8 cellular contexts compared by ENCODE assay signal in genomic region chr6:15662246-15663056, GRCh38. TPM values are rescaled to one million over a fixed set of nuclear protein-coding genes. Genes with fewer than 3 reads are reported as not detected.
DNase-seq lines count a peak whose midpoint lies in the region; ATAC-seq and TF ChIP-seq lines count a peak whose summit lies in the region.

Gene DTNBP1 (minus strand): TSS chr6:15663028. CDS start chr6:15662869, 159 bp downstream.

- peaks cover 14% of the 10 kb centered on the region for H3K4me1 ChIP-seq in body of pancreas
- H3K4me1 ChIP-seq in iPS-20b (ENCODE audit: insufficient read depth, low read length): peaks cover 17% of the 10 kb centered on the region

- intact Hi-C loops in body of pancreas (cut with DNase I): no loop called here

- H3K27me3 ChIP-seq in body of pancreas: no peaks in the 10 kb centered on the region
- H3K27me3 ChIP-seq in iPS-20b (ENCODE audit: insufficient read depth, low read length): peaks cover 32% of the 10 kb centered on the region

- DNase-seq in NCI-H1092 treated with DMSO at 0.1 percent for 48 hours (lab: John Stamatoyannopoulos, UW) (peak; percentile 45), UCSD-AML1 (lab: John Stamatoyannopoulos, UW; ENCODE audit: unreplicated experiment) (peak; percentile 89), body of pancreas (peak; percentile 77 to 86 (median 78)), superior temporal gyrus (ENCODE audit: extremely low spot score) (no peak)

- TF ChIP-seq POLR2A in body of pancreas (IDR thresholded peaks at IDR 0.05): peak; percentile 23 to 68 (median 56)

- peak within 1 kb of the TSS; percentile 69; the same call in 1 of the 2 replicates for H3K9ac ChIP-seq in iPS-20b (ENCODE audit: low read depth, low read length)

- peak; percentile 48 for ATAC-seq in GM18499 (IDR thresholded peaks at IDR 0.05; ENCODE audit: insufficient read depth, unreplicated experiment)
- ATAC-seq in HG02588 (IDR thresholded peaks at IDR 0.05; ENCODE audit: unreplicated experiment): peak; percentile 67
- ATAC-seq in body of pancreas: peak; percentile 88

- WGBS in body of pancreas, 2 donors: 0% methylated on average over 18 to 93 of the region's 99 CpGs

- H3K9me3 ChIP-seq in body of pancreas: no peaks in the 10 kb centered on the region
- H3K9me3 ChIP-seq in iPS-20b (ENCODE audit: insufficient read depth, low read depth, low read length): no peaks in the 10 kb centered on the region

- H3K27ac ChIP-seq in body of pancreas (peak within 1 kb of the TSS; percentile 25 to 88 (median 76)), iPS-20b (ENCODE audit: low read length) (no peak within 1 kb of the TSS), skin epidermis (peak within 1 kb of the TSS; percentile 62 to 94 (median 86))

- TF ChIP-seq CTCF in body of pancreas (IDR thresholded peaks at IDR 0.05): peak in 2 of 7 experiments; percentile 4 to 11

- H3K4me3 ChIP-seq in body of pancreas (peak within 1 kb of the TSS; percentile 43 to 94), iPS-20b (ENCODE audit: low read length) (peak within 1 kb of the TSS; percentile 78), skin epidermis (peak within 1 kb of the TSS; percentile 85 to 100 (median 91))

- H3K36me3 ChIP-seq in body of pancreas (replicated peaks in 1 of 2; ENCODE audit: insufficient read depth in 1 of 2, low read depth in 2 of 2): no peaks in the 10 kb centered on the region
- H3K36me3 ChIP-seq in iPS-20b (ENCODE audit: insufficient read depth, low read depth, low read length): 0 out of 2 replicates have a peak, but pooled peaks cover 3% of the 10 kb centered on the region

RNA-seq across cellular contexts. Expression of gene DTNBP1, which starts in this region (rescaled TPM):
- total RNA-seq in body of pancreas: 1 to 10 TPM; 3.3 to 5.2 TPM
